1 cellular context compared by ENCODE assay signal in the genomic region with DNA sequence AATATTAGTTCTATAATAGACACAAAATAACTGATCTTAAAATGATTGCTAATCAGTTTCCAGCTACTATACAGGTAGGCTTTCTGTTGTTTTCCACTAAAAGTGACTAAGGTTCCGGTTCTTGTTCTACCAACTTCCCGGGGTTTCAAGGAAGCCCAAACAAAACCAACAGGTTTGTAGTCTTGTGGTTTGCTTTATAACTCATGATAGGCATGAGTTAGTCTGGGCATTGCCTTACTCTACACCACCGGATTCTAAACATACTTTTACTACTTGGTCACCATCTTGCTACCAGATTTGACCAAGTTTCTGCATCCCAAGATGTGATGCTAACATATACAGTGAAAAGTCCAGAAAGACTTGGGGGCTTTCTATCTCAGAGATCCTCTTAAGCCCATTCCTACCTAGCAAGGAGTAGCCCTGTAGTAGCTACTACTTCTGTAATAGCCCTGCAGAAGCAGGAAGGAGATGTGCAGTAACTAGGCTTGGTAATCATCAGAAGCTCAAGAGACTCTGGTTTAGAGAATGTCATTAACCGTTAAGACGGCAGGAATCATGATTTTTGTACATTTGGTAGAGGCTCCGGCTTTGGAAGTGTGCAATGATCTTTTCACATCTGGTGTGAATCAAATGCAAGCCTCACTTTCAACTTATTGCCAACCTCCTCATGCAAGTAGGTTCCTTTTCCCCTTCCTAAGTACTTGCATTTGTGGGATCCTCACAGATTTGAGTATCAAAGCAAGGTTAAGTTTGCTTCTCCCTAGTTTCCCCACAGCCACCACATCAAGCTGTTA.
TF ChIP-seq lines count a peak whose summit lies in the region.

No MANE protein-coding gene starts in this region.

TF ChIP-seq in GM23338, 12 proteins besides CTCF, POLR2A, EP300 and RAD21 (continued from another document):
- TF ChIP-seq, protein P1, sequence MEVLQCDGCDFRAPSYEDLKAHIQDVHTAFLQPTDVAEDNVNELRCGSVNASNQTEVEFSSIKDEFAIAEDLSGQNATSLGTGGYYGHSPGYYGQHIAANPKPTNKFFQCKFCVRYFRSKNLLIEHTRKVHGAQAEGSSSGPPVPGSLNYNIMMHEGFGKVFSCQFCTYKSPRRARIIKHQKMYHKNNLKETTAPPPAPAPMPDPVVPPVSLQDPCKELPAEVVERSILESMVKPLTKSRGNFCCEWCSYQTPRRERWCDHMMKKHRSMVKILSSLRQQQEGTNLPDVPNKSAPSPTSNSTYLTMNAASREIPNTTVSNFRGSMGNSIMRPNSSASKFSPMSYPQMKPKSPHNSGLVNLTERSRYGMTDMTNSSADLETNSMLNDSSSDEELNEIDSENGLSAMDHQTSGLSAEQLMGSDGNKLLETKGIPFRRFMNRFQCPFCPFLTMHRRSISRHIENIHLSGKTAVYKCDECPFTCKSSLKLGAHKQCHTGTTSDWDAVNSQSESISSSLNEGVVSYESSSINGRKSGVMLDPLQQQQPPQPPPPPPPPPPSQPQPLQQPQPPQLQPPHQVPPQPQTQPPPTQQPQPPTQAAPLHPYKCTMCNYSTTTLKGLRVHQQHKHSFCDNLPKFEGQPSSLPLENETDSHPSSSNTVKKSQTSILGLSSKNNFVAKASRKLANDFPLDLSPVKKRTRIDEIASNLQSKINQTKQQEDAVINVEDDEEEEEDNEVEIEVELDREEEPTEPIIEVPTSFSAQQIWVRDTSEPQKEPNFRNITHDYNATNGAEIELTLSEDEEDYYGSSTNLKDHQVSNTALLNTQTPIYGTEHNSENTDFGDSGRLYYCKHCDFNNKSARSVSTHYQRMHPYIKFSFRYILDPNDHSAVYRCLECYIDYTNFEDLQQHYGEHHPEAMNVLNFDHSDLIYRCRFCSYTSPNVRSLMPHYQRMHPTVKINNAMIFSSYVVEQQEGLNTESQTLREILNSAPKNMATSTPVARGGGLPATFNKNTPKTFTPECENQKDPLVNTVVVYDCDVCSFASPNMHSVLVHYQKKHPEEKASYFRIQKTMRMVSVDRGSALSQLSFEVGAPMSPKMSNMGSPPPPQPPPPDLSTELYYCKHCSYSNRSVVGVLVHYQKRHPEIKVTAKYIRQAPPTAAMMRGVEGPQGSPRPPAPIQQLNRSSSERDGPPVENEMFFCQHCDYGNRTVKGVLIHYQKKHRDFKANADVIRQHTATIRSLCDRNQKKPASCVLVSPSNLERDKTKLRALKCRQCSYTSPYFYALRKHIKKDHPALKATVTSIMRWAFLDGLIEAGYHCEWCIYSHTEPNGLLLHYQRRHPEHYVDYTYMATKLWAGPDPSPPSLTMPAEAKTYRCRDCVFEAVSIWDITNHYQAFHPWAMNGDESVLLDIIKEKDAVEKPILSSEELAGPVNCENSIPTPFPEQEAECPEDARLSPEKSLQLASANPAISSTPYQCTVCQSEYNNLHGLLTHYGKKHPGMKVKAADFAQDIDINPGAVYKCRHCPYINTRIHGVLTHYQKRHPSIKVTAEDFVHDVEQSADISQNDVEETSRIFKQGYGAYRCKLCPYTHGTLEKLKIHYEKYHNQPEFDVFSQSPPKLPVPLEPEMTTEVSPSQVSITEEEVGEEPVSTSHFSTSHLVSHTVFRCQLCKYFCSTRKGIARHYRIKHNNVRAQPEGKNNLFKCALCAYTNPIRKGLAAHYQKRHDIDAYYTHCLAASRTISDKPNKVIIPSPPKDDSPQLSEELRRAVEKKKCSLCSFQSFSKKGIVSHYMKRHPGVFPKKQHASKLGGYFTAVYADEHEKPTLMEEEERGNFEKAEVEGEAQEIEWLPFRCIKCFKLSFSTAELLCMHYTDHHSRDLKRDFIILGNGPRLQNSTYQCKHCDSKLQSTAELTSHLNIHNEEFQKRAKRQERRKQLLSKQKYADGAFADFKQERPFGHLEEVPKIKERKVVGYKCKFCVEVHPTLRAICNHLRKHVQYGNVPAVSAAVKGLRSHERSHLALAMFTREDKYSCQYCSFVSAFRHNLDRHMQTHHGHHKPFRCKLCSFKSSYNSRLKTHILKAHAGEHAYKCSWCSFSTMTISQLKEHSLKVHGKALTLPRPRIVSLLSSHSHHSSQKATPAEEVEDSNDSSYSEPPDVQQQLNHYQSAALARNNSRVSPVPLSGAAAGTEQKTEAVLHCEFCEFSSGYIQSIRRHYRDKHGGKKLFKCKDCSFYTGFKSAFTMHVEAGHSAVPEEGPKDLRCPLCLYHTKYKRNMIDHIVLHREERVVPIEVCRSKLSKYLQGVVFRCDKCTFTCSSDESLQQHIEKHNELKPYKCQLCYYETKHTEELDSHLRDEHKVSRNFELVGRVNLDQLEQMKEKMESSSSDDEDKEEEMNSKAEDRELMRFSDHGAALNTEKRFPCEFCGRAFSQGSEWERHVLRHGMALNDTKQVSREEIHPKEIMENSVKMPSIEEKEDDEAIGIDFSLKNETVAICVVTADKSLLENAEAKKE (CRISPR knock-in tag; IDR thresholded peaks at IDR 0.05), result no peak
- TF ChIP-seq JUNB (IDR thresholded peaks at IDR 0.05; ENCODE audit: unreplicated experiment) (no peak), ZNF114 (CRISPR knock-in tag; IDR thresholded peaks at IDR 0.05) (no peak), STAT1 (IDR thresholded peaks at IDR 0.05; ENCODE audit: unreplicated experiment) (no peak), EZH2phosphoT487 (IDR thresholded peaks at IDR 0.05; ENCODE audit: unreplicated experiment) (no peak)
TF ChIP-seq in GM23338: peak in this region for 0.
